Comparison of ENCODE assay signal across 15 cellular contexts in genomic region chr1:41280189-41281032, GRCh38. TPM values are rescaled to one million over a fixed set of nuclear protein-coding genes. Genes with fewer than 3 reads are reported as not detected.
DNase-seq lines count a peak whose midpoint lies in the region; TF ChIP-seq lines count a peak whose summit lies in the region.
"Had no signal": no experiment of that assay in that cellular context is flagged by ENCODE, and none has a peak within 500 bp of the region (broad histone marks: within the 10 kb centered on the region; RNA-seq: fewer than 3 reads in every experiment).

No MANE protein-coding gene starts in this region.

- H3K4me3 ChIP-seq in retinal pigment epithelial cell (ENCODE audit: low read length): no peak overlapping the region

- TF ChIP-seq CTCF in retinal pigment epithelial cell (conservative IDR thresholded peaks at IDR 0.05; ENCODE audit: low read depth, low read length): peak; percentile 0

- peak; percentile 11 for DNase-seq in EH (ENCODE audit: low read depth)
- peak; percentile 12 for DNase-seq in NAMALWA (ENCODE audit: low spot score)
- peak; percentile 63 for DNase-seq in cerebellar cortex (ENCODE audit: low spot score)
- no peak for DNase-seq in retinal pigment epithelial cell (ENCODE audit: low read depth)
- DNase-seq in stimulated activated CD4-positive, alpha-beta T cell treated with anti-CD3 and anti-CD28 coated beads, Interleukin-2, amount 100 ng/mL, for 48 hours: no peak
- no peak for DNase-seq in NCI-H2196 (lab: John Stamatoyannopoulos, UW; ENCODE audit: unreplicated experiment)
- no peak for DNase-seq in H4 (ENCODE audit: low spot score)
- DNase-seq: BE2C; CD4-positive, alpha-beta memory T cell; EL; MM.1S; NCI-H1436; NCI-H2029 treated with DMSO at 0.1 percent for 48 hours; NCI-H748 treated with DMSO at 0.1 percent for 48 hours; SIG-M5 had no signal

RNA-seq across cellular contexts. Expression of gene SCMH1, which starts 38.3 kb away (rescaled TPM):
- total RNA-seq in H4 (2014; rRNA removed; shearing (Covaris generic)): 20.9 and 23.9 TPM in 2 replicates

Comparison
In these comparisons a context has a peak if more than half of its experiments do, and no peak if none do; other contexts are left out.
1. DNase-seq: peak in EH (single experiment), NAMALWA (single experiment) and cerebellar cortex (single experiment); none in retinal pigment epithelial cell (single experiment), stimulated activated CD4-positive, alpha-beta T cell treated with anti-CD3 and anti-CD28 coated beads, Interleukin-2, amount 100 ng/mL, for 48 hours (0 of 2), NCI-H2196 (single experiment) and H4 (single experiment).